In the genomic region with DNA sequence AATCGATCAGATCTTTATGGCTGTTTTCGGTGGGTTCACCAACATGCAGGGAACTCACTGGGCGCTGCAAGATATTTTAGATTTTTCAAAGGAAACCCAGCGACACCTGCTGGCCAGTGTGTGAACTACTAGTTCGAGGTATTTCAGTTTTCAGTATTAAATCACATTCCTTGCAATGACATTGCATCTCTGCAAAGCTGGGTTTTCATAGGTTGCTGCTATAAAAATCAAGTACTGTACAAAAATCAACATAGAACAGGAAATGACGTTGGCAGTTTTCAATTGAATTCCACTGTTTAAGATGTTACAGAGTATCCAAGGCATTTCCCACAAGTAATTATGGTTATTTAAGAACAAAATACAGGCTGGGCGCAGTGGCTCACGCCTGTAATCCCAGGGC, we compare ENCODE assay signal across 8 cellular contexts. TPM values are rescaled to one million over a fixed set of nuclear protein-coding genes. Genes with fewer than 3 reads are reported as not detected.
DNase-seq lines count a peak whose midpoint lies in the region; ATAC-seq and TF ChIP-seq lines count a peak whose summit lies in the region.

No MANE protein-coding gene starts in this region.

- POLR2A ChIA-PET in T-cell (lab: Charles Lee), result no interaction called here

- peaks cover 6% of the 10 kb centered on the region for H3F3A ChIP-seq in DOHH2 (ENCODE audit: control insufficient read depth, insufficient read depth)

- no peak for TF ChIP-seq POLR2A in sigmoid colon (IDR thresholded peaks at IDR 0.05)

- no peak overlapping the region for H3K27ac ChIP-seq in DOHH2 (ENCODE audit: low read depth, low read length)
- no peak overlapping the region for H3K27ac ChIP-seq in right atrium auricular region
- no peak overlapping the region for H3K27ac ChIP-seq in sigmoid colon

- H3K9me3 ChIP-seq in DOHH2 (ENCODE audit: control insufficient read depth, insufficient read depth, low read length), result no peaks in the 10 kb centered on the region
- H3K9me3 ChIP-seq in right atrium auricular region, result no peaks in the 10 kb centered on the region
- no peaks in the 10 kb centered on the region for H3K9me3 ChIP-seq in sigmoid colon

- peak; percentile 74 for TF ChIP-seq CTCF in DOHH2 (IDR thresholded peaks at IDR 0.05; ENCODE audit: low read depth, low read length, poor library complexity, severe bottlenecking)
- peak; percentile 85 to 93 for TF ChIP-seq CTCF in right atrium auricular region (IDR thresholded peaks at IDR 0.05)
- TF ChIP-seq CTCF in sigmoid colon (IDR thresholded peaks at IDR 0.05), result peak; percentile 61 to 93 (median 82)

- no peak overlapping the region for H3K27ac Mint-ChIP-seq in T-cell

- H3K4me1 ChIP-seq in DOHH2 (ENCODE audit: control insufficient read depth, low read length) (no peaks in the 10 kb centered on the region), right atrium auricular region (no peaks in the 10 kb centered on the region), sigmoid colon (peaks cover 0 to 23% (median 18%) of the 10 kb centered on the region in 4 donors)

- ATAC-seq in T-cell (replicated peaks in 1 of 4) (peak; percentile 37 to 50 (median 44)), HG03354 (IDR thresholded peaks at IDR 0.05; ENCODE audit: poor library complexity, severe bottlenecking, unreplicated experiment) (no peak)

- H3K4me3 ChIP-seq in DOHH2 (ENCODE audit: low read length), result no peak overlapping the region
- H3K4me3 ChIP-seq in right atrium auricular region, result no peak overlapping the region
- no peak overlapping the region for H3K4me3 ChIP-seq in sigmoid colon

- H3K36me3 ChIP-seq in DOHH2 (ENCODE audit: control insufficient read depth, low read length) (peaks cover 80% of the 10 kb centered on the region), right atrium auricular region (no peaks in the 10 kb centered on the region), sigmoid colon (no peaks in the 10 kb centered on the region)

- CTCF ChIA-PET in T-cell (lab: Charles Lee), result interaction anchor here (1.2 to 1.9 kb wide), 2 partner anchors 189 kb away, joined by 5 to 6 read pairs; no protein-coding TSS in a partner anchor

- no peak overlapping the region for H3K4me2 ChIP-seq in DOHH2 (ENCODE audit: low read length)

- no peaks in the 10 kb centered on the region; the same call in 1 of the 2 replicates for H4K20me1 ChIP-seq in DOHH2 (ENCODE audit: control insufficient read depth, insufficient read depth, low read depth, low read length)

- intact Hi-C loops in sigmoid colon (cut with DNase I), result loop anchor here (1.0 to 5.0 kb wide), 2 partner anchors 45 to 175 kb away; no protein-coding TSS in a partner anchor

- no peaks in the 10 kb centered on the region for H3K27me3 Mint-ChIP-seq in T-cell

- H3K27me3 ChIP-seq in DOHH2 (ENCODE audit: control insufficient read depth, low read length) (no peaks in the 10 kb centered on the region), right atrium auricular region (no peaks in the 10 kb centered on the region), sigmoid colon (no peaks in the 10 kb centered on the region)

- no peaks in the 10 kb centered on the region for H3K9me3 Mint-ChIP-seq in T-cell

- H3K4me3 Mint-ChIP-seq in T-cell, result no peak overlapping the region

- no peak for TF ChIP-seq EP300 in sigmoid colon (IDR thresholded peaks at IDR 0.05)

- 33 to 38% methylated on average over 8 of the region's 8 CpGs for WGBS in sigmoid colon, 2 donors

- peaks cover 44% of the 10 kb centered on the region for H3K36me3 Mint-ChIP-seq in T-cell

- peaks cover 0 to 2% (median 0%) of the 10 kb centered on the region in 3 donors for H3K4me1 Mint-ChIP-seq in T-cell

- no peaks in the 10 kb centered on the region for H3K9me2 ChIP-seq in DOHH2 (replicated peaks; ENCODE audit: control insufficient read depth, low read length)

- DNase-seq in LHCN-M2 (ENCODE audit: low read depth) (peak; percentile 50), T-cell (peak in 33 of 34 experiments; percentile 15 to 72 (median 56)), amniotic stem cell (lab: John Stamatoyannopoulos, UW) (peak; percentile 59), right atrium auricular region (ENCODE audit: low spot score) (peak; percentile 79), sigmoid colon (peak; percentile 74), SIG-M5 treated with dmso at 0.1 percent for 504 hours (lab: John Stamatoyannopoulos, UW; ENCODE audit: unreplicated experiment) (no peak)

- no peaks in the 10 kb centered on the region for H3K79me2 ChIP-seq in DOHH2 (ENCODE audit: control insufficient read depth, low read length)

RNA-seq across cellular contexts. Expression of gene LIG1, which starts 17.6 kb away (rescaled TPM):
- 49.8 and 54.9 TPM in 2 replicates for total RNA-seq in LHCN-M2 (2014; rRNA removed)
- 50.1 TPM for polyA plus RNA-seq in LHCN-M2 (2012)
- total RNA-seq in T-cell, result 100 to 1,000 TPM in 3 of 5 donors, 10 to 100 TPM in 2; 58.7 to 127 (median 112) TPM
- 1 to 10 TPM; 3.1 to 4.2 TPM for total RNA-seq in right atrium auricular region
- total RNA-seq in sigmoid colon, result 10 to 100 TPM in 1 of 4 donors, 1 to 10 TPM in 3; 4.3 to 16.9 (median 6.5) TPM
- polyA plus RNA-seq in sigmoid colon, result 10 to 100 TPM; 11.4 to 41.6 (median 15.5) TPM

RNA-seq across cellular contexts. Expression of gene ZSWIM9, which starts 17.9 kb away (rescaled TPM):
- total RNA-seq in LHCN-M2 (2014; rRNA removed) (1.3 and 2.9 TPM in 2 replicates), T-cell (10 to 100 TPM in 3 of 5 donors, 1 to 10 TPM in 2; 5.4 to 14.7 (median 11.6) TPM), right atrium auricular region (1 to 10 TPM; 1.5 to 2.8 TPM), sigmoid colon (1 to 10 TPM; 2.4 to 10.0 (median 4.0) TPM)
- polyA plus RNA-seq in LHCN-M2 (2012), result 6.6 TPM
- 1 to 10 TPM; 4.2 to 6.1 (median 6.0) TPM for polyA plus RNA-seq in sigmoid colon

RNA-seq across cellular contexts. Expression of gene PLA2G4C, which starts 41.9 kb away (rescaled TPM):
- 4.0 and 5.5 TPM in 2 replicates for total RNA-seq in LHCN-M2 (2014; rRNA removed)
- 7.6 TPM for polyA plus RNA-seq in LHCN-M2 (2012)
- total RNA-seq in T-cell, result 1 to 10 TPM; 1.3 to 9.5 (median 3.4) TPM
- total RNA-seq in right atrium auricular region, result 10 to 100 TPM; 23.2 to 40.0 TPM
- total RNA-seq in sigmoid colon, result 10 to 100 TPM; 11.8 to 18.5 (median 13.1) TPM
- polyA plus RNA-seq in sigmoid colon, result 1 to 10 TPM in 2 of 3 donors, under 1 TPM in 1; 0.60 to 6.4 (median 6.0) TPM
